ENCODE assay signal across 8 cellular contexts in the genomic region with DNA sequence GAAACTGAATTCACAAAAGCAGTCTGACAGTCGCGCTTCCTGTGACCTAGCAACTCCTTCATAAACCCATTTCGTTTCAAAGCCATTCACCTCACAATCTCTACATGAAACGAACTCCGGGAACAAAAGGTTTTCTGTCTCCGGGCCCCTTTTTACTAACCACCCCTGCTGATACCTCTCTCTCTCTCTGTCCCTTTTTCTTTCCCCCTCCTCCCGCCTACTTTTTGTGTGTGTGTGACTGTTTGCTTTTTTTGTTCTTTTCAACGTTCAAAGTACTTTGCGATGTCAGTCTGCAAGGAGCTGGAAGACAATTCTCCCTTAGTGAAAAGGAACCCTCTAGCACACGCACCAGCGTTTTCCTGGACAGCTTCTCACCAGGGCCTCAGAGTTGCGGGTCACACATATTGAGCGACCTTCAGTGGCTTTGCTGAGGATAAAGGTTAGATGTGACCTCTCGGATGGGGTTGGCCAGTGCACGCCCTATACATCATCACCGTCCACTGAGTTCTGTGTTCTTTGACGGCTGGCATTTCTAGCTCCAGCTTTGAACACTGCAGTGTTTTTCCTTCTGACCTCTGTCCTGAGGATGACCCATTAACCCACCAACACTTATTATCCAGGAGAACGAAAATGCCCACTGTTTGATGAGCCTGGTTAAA. TPM values are rescaled to one million over a fixed set of nuclear protein-coding genes. Genes with fewer than 3 reads are reported as not detected.
DNase-seq lines count a peak whose midpoint lies in the region; ATAC-seq, FAIRE-seq and TF ChIP-seq lines count a peak whose summit lies in the region.

No MANE protein-coding gene starts in this region.

- no peak for TF ChIP-seq CTCF in fibroblast of mammary gland (conservative IDR thresholded peaks at IDR 0.05; ENCODE audit: control insufficient read depth, insufficient read depth, low read depth, low read length)
- TF ChIP-seq CTCF in osteoblast (IDR thresholded peaks at IDR 0.05; ENCODE audit: extremely low read depth, low read depth, low read length), result no peak
- TF ChIP-seq CTCF in GM10266 (IDR thresholded peaks at IDR 0.05; ENCODE audit: control insufficient read depth, insufficient read depth, low read depth, missing control alignments), result no peak

- FAIRE-seq in RCC 7860 (lab: Jason Lieb, UNC), result no peak

- H3K79me2 ChIP-seq in osteoblast (ENCODE audit: insufficient read depth, low read length), result peaks cover 43% of the 10 kb centered on the region

- DNase-seq in NCI-H1436 (lab: John Stamatoyannopoulos, UW) (peak; percentile 21), NCI-H1436 treated with DMSO at 0.1 percent for 48 hours (lab: John Stamatoyannopoulos, UW) (no peak), fibroblast of mammary gland (ENCODE audit: low read depth) (no peak), osteoblast (ENCODE audit: insufficient read length, low spot score, missing footprints) (no peak), RCC 7860 (ENCODE audit: low spot score) (no peak), GM10266 (ENCODE audit: extremely low spot score) (no peak)

- no peaks in the 10 kb centered on the region for H4K20me1 ChIP-seq in osteoblast (ENCODE audit: insufficient read depth, low read length)

- H3K4me3 ChIP-seq in fibroblast of mammary gland (ENCODE audit: control insufficient read depth, low read depth, low read length), result peak overlapping the region; percentile 60
- peak overlapping the region; percentile 87 for H3K4me3 ChIP-seq in osteoblast (ENCODE audit: insufficient read depth, low read length)

- no peaks in the 10 kb centered on the region for H3K36me3 ChIP-seq in osteoblast (ENCODE audit: insufficient read depth, low read length)

- no peaks in the 10 kb centered on the region for H3K27me3 ChIP-seq in osteoblast (ENCODE audit: insufficient read depth, low read length)

- H3K27ac ChIP-seq in osteoblast (ENCODE audit: low read depth, low read length), result peak overlapping the region; percentile 93

- H3K4me1 ChIP-seq in osteoblast (ENCODE audit: insufficient read depth, low read length), result peaks cover 23% of the 10 kb centered on the region

- H3K9me3 ChIP-seq in osteoblast (ENCODE audit: low read depth, low read length), result no peaks in the 10 kb centered on the region

- H3K4me2 ChIP-seq in osteoblast (ENCODE audit: insufficient read depth, low read length), result peak overlapping the region; percentile 80

- ATAC-seq in HG03139 (IDR thresholded peaks at IDR 0.05; ENCODE audit: unreplicated experiment), result peak; percentile 22
- ATAC-seq in SK-N-SH treated with all-trans-retinoic acid at 6 μM for 48 hours, result peak; percentile 1; the same call in 2 of the 3 replicates

- H2AFZ ChIP-seq in osteoblast (ENCODE audit: low read length), result peak overlapping the region; percentile 71

TF ChIP-seq in SK-N-SH treated with all-trans-retinoic acid at 6 μM for 48 hours, 23 proteins besides CTCF, POLR2A, EP300 and RAD21:
- TF ChIP-seq PATZ1 (CRISPR knock-in tag; IDR thresholded peaks at IDR 0.05; ENCODE audit: borderline replicate concordance), result no peak
- TF ChIP-seq CSDC2 (CRISPR knock-in tag; IDR thresholded peaks at IDR 0.05), result 0 out of 2 replicates have a peak, but pooled peaks have one; percentile 22

RNA-seq across cellular contexts. Expression of gene NEDD9, which starts 0.6 kb away (rescaled TPM):
- total RNA-seq in osteoblast, result 23.0 and 32.9 TPM in 2 replicates
